In the genomic region with DNA sequence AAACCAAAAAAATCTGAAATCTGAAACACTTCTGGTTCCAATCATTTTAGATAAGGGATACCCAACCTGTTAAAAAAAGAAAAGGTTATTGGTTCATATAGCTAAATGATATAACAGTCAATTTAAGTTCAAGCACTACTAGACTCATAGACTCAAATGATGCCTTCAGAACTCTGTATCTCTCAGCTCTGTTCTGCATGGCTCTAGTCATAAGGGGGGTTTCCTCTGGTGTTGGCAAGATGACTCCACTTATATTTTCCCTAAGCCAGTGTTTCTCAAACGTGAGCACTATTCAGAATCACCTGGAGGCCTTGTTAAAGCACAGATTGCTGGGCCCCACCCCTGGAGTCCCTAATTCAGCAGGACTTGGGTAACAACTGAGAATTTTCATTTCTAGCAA, we compare ENCODE assay signal across 31 cellular contexts. TPM values are rescaled to one million over a fixed set of nuclear protein-coding genes. Genes with fewer than 3 reads are reported as not detected.
DNase-seq lines count a peak whose midpoint lies in the region; ATAC-seq, FAIRE-seq and TF ChIP-seq lines count a peak whose summit lies in the region.
"Had no signal": no experiment of that assay in that cellular context is flagged by ENCODE, and none has a peak within 500 bp of the region (broad histone marks: within the 10 kb centered on the region; RNA-seq: fewer than 3 reads in every experiment).

No MANE protein-coding gene starts in this region.

- CTCF ChIA-PET in activated CD4-positive, alpha-beta T cell treated with anti-CD3 and anti-CD28 coated beads for 36 hours (lab: Charles Lee), result interaction anchor here (0.5 to 1.5 kb wide), 7 partner anchors 8 to 801 kb away, joined by 3 to 6 read pairs (median 3); no protein-coding TSS in a partner anchor
- CTCF ChIA-PET in OCI-LY7 (lab: Charles Lee; ENCODE audit: unreplicated experiment), result no interaction called here

- no peak overlapping the region for H2BK12ac ChIP-seq in mesenchymal stem cell (ENCODE audit: low read length in 2 of 2)

- peaks cover 27% of the 10 kb centered on the region for H3K4me1 Mint-ChIP-seq in activated CD4-positive, alpha-beta T cell treated with anti-CD3 and anti-CD28 coated beads for 36 hours

- no peak overlapping the region for H4K8ac ChIP-seq in mesenchymal stem cell (ENCODE audit: low read length)

- POLR2A ChIA-PET in activated CD4-positive, alpha-beta T cell treated with anti-CD3 and anti-CD28 coated beads for 36 hours (lab: Charles Lee), result no interaction called here
- POLR2A ChIA-PET in OCI-LY7 (lab: Charles Lee), result interaction anchor here (1.2 kb wide), 1 partner anchor 42 kb away, joined by 4 read pairs; no protein-coding TSS in a partner anchor

- H2BK15ac ChIP-seq in mesenchymal stem cell (ENCODE audit: low read depth, poor library complexity, severe bottlenecking), result no peak overlapping the region

- no peak for TF ChIP-seq POLR2A in GM12892 (IDR thresholded peaks at IDR 0.05; ENCODE audit: low read depth, low read length)

- no peaks in the 10 kb centered on the region for H3K27me3 Mint-ChIP-seq in activated CD4-positive, alpha-beta T cell treated with anti-CD3 and anti-CD28 coated beads for 36 hours
- H3K27me3 Mint-ChIP-seq: activated CD4-positive, alpha-beta T cell treated with anti-CD3 and anti-CD28 coated beads, Interleukin-2, amount 10 ng/mL, durations not matched to agents 7 days and 5 days had no signal

- no peak overlapping the region for H3K9ac ChIP-seq in mesenchymal stem cell (ENCODE audit: low read length)
- H3K9ac ChIP-seq: parathyroid adenoma had no signal

- no peak overlapping the region for H4K91ac ChIP-seq in mesenchymal stem cell (ENCODE audit: low read length)

- TF ChIP-seq CTCF in OCI-LY7 (conservative IDR thresholded peaks at IDR 0.05; ENCODE audit: low read length), result no peak
- no peak for TF ChIP-seq CTCF in heart right ventricle (IDR thresholded peaks at IDR 0.05)

- ATAC-seq in activated CD4-positive, alpha-beta T cell treated with anti-CD3 and anti-CD28 coated beads for 36 hours, result peak; percentile 68
- ATAC-seq in HG02852 (IDR thresholded peaks at IDR 0.05; ENCODE audit: unreplicated experiment), result peak; percentile 49
- ATAC-seq in heart right ventricle, result no peak
- ATAC-seq: effector memory CD8-positive, alpha-beta T cell; left lung had no signal

- no peak overlapping the region for H3K27ac Mint-ChIP-seq in activated CD4-positive, alpha-beta T cell treated with anti-CD3 and anti-CD28 coated beads for 36 hours
- H3K27ac Mint-ChIP-seq: activated CD4-positive, alpha-beta T cell treated with anti-CD3 and anti-CD28 coated beads, Interleukin-2, amount 10 ng/mL, durations not matched to agents 7 days and 5 days; effector memory CD8-positive, alpha-beta T cell had no signal

- no peaks in the 10 kb centered on the region for H3K9me3 Mint-ChIP-seq in activated CD4-positive, alpha-beta T cell treated with anti-CD3 and anti-CD28 coated beads for 36 hours (ENCODE audit: low read depth)
- H3K9me3 Mint-ChIP-seq: activated CD4-positive, alpha-beta T cell treated with anti-CD3 and anti-CD28 coated beads, Interleukin-2, amount 10 ng/mL, durations not matched to agents 7 days and 5 days; effector memory CD8-positive, alpha-beta T cell had no signal

- no peaks in the 10 kb centered on the region for H3K79me2 ChIP-seq in OCI-LY7 (ENCODE audit: insufficient read depth, low read depth, low read length)
- H3K79me2 ChIP-seq: parathyroid adenoma had no signal

- H3K27ac ChIP-seq in mesenchymal stem cell (ENCODE audit: low read length, poor library complexity, severe bottlenecking) (no peak overlapping the region), OCI-LY7 (ENCODE audit: low read depth, low read length, poor library complexity, severe bottlenecking) (no peak overlapping the region), heart right ventricle (no peak overlapping the region)
- H3K27ac ChIP-seq: C4-2B, left lung, parathyroid adenoma, SJSA1, testis, VCaP had no signal

- no peaks in the 10 kb centered on the region for H3K9me2 ChIP-seq in OCI-LY7 (ENCODE audit: insufficient read depth, low read length)

- H3K79me1 ChIP-seq in mesenchymal stem cell (replicated peaks; ENCODE audit: low read length, poor library complexity, severe bottlenecking), result peaks cover 1% of the 10 kb centered on the region

- no peak overlapping the region for H3K18ac ChIP-seq in mesenchymal stem cell (ENCODE audit: low read depth in 1 of 2, low read length in 2 of 2)

- DNase-seq in activated CD4-positive, alpha-beta T cell treated with anti-CD3 and anti-CD28 coated beads for 36 hours, result no peak
- DNase-seq in activated CD4-positive, alpha-beta T cell treated with anti-CD3 and anti-CD28 coated beads, Interleukin-2, amount 50 U/mL, for 4 hours, result no peak
- no peak for DNase-seq in GM12892 (ENCODE audit: insufficient read length)
- no peak for DNase-seq in mesenchymal stem cell
- DNase-seq in OCI-LY7 (ENCODE audit: low spot score), result no peak
- DNase-seq in heart right ventricle, result no peak
- no peak for DNase-seq in NCI-H446 (lab: John Stamatoyannopoulos, UW)
- DNase-seq: 8988T; activated CD4-positive, alpha-beta T cell treated with anti-CD3 and anti-CD28 coated beads, Interleukin-2, amount 10 ng/mL, durations not matched to agents 7 days and 5 days; activated CD8-positive, alpha-beta memory T cell treated with anti-CD3 and anti-CD28 coated beads, Interleukin-2, amount 50 U/mL, for 4 hours; activated effector memory CD4-positive, alpha-beta T cell treated with anti-CD3 and anti-CD28 coated beads, Interleukin-2, amount 50 U/mL, for 16 hours; central memory CD4-positive, alpha-beta T cell; DND-41; effector memory CD8-positive, alpha-beta T cell; islet precursor cell; left lung; NCI-H1092; NCI-H1694; NCI-H2171; NCI-H510A treated with DMSO at 0.1 percent for 48 hours; retina; stimulated activated naive CD4-positive, alpha-beta T cell treated with Interleukin-2 at 50 U/mL for 16 hours; T-helper 9 cell; testis had no signal

- H2BK120ac ChIP-seq in mesenchymal stem cell (ENCODE audit: low read depth, low read length), result no peak overlapping the region

- peak overlapping the region; percentile 27 for H2AK5ac ChIP-seq in mesenchymal stem cell (ENCODE audit: low read length, severe bottlenecking)

- H3K23ac ChIP-seq in mesenchymal stem cell (ENCODE audit: low read length in 2 of 2), result no peak overlapping the region

- H3K4me3 Mint-ChIP-seq in activated CD4-positive, alpha-beta T cell treated with anti-CD3 and anti-CD28 coated beads for 36 hours, result no peak overlapping the region
- H3K4me3 Mint-ChIP-seq: activated CD4-positive, alpha-beta T cell treated with anti-CD3 and anti-CD28 coated beads, Interleukin-2, amount 10 ng/mL, durations not matched to agents 7 days and 5 days; effector memory CD8-positive, alpha-beta T cell had no signal

- H3K14ac ChIP-seq in mesenchymal stem cell (ENCODE audit: low read length in 2 of 2), result no peak overlapping the region

- H2AFZ ChIP-seq in mesenchymal stem cell (ENCODE audit: low read depth, low read length), result no peak overlapping the region
- H2AFZ ChIP-seq in OCI-LY7 (ENCODE audit: low read length), result no peak overlapping the region
- H2AFZ ChIP-seq: parathyroid adenoma had no signal

- H3K36me3 Mint-ChIP-seq in activated CD4-positive, alpha-beta T cell treated with anti-CD3 and anti-CD28 coated beads for 36 hours (ENCODE audit: low read depth), result no peaks in the 10 kb centered on the region

- H3K4me1 ChIP-seq in mesenchymal stem cell (ENCODE audit: control insufficient read depth, insufficient read depth, low read depth, low read length) (peaks cover 1% of the 10 kb centered on the region), OCI-LY7 (ENCODE audit: insufficient read depth, low read length, poor library complexity, severe bottlenecking) (no peaks in the 10 kb centered on the region), heart right ventricle (peaks cover 0 to 24% (median 11%) of the 10 kb centered on the region in 9 donors)
- H3K4me1 ChIP-seq: parathyroid adenoma, SJSA1, testis had no signal

- H3K36me3 ChIP-seq in mesenchymal stem cell (ENCODE audit: control insufficient read depth in 1 of 2, insufficient read depth in 2 of 2, low read depth in 1 of 2, low read length in 2 of 2) (no peaks in the 10 kb centered on the region), OCI-LY7 (ENCODE audit: insufficient read depth, low read length) (no peaks in the 10 kb centered on the region), heart right ventricle (no peaks in the 10 kb centered on the region)
- H3K36me3 ChIP-seq: HAP-1, left lung, SJSA1 had no signal

- WGBS in mesenchymal stem cell, result 36% methylated on average over 1 of the region's 1 CpG
- WGBS in heart right ventricle, 2 donors, result 39 to 59% methylated on average over 1 of the region's 1 CpG

- intact Hi-C loops in activated CD4-positive, alpha-beta T cell treated with anti-CD3 and anti-CD28 coated beads for 36 hours (cut with DNase I, micrococcal nuclease), result loop anchor here in 1 of 2 experiments (5.0 kb wide), 1 partner anchor 47 kb away; no protein-coding TSS in a partner anchor
- intact Hi-C loops in OCI-LY7 (cut with micrococcal nuclease; ENCODE audit: unreplicated experiment), result no loop called here
- intact Hi-C loops in heart right ventricle (cut with DNase I), result no loop called here

- no peaks in the 10 kb centered on the region for H3K9me3 ChIP-seq in mesenchymal stem cell (ENCODE audit: control insufficient read depth, low read length)
- H3K9me3 ChIP-seq in OCI-LY7 (ENCODE audit: low read length), result no peaks in the 10 kb centered on the region
- no peaks in the 10 kb centered on the region for H3K9me3 ChIP-seq in heart right ventricle
- H3K9me3 ChIP-seq: HAP-1, left lung, SJSA1, testis had no signal

- H2BK5ac ChIP-seq in mesenchymal stem cell (ENCODE audit: low read depth, low read length, poor library complexity, severe bottlenecking), result no peak overlapping the region

- no TSS peak for BruUV-seq in OCI-LY7 (replicated peaks; lab: Mats Ljungman, UMichigan)

- H3K27me3 ChIP-seq in mesenchymal stem cell (ENCODE audit: control insufficient read depth in 1 of 2, insufficient read depth in 1 of 2, low read length in 2 of 2) (no peaks in the 10 kb centered on the region), heart right ventricle (no peaks in the 10 kb centered on the region)
- H3K27me3 ChIP-seq: left lung, SJSA1, testis had no signal

- no peaks in the 10 kb centered on the region for H4K20me1 ChIP-seq in OCI-LY7 (ENCODE audit: insufficient read depth, low read length)

- H3K4me2 ChIP-seq in mesenchymal stem cell (ENCODE audit: low read length, poor library complexity, severe bottlenecking) (no peak overlapping the region), OCI-LY7 (ENCODE audit: low read length) (no peak overlapping the region)

- H3K4ac ChIP-seq in mesenchymal stem cell (ENCODE audit: low read depth in 1 of 2, low read length in 2 of 2), result no peak overlapping the region

- FAIRE-seq in GM12892 (lab: Jason Lieb, UNC), result peak; percentile 42
- FAIRE-seq: HTR-8/SVneo had no signal

- H3K4me3 ChIP-seq in mesenchymal stem cell (ENCODE audit: insufficient read depth in 1 of 2, low read depth in 1 of 2, low read length in 2 of 2) (no peak overlapping the region), OCI-LY7 (ENCODE audit: low read depth, low read length, poor library complexity, severe bottlenecking) (no peak overlapping the region), heart right ventricle (no peak overlapping the region)
- H3K4me3 ChIP-seq: HAP-1, left lung, SJSA1, testis had no signal

RNA-seq across cellular contexts. Expression of a gene that starts 11.5 kb away (rescaled TPM):
- 10 to 100 TPM; 35.0 to 48.0 TPM for total RNA-seq in activated CD4-positive, alpha-beta T cell treated with anti-CD3 and anti-CD28 coated beads for 36 hours
- 38.0 TPM for polyA plus RNA-seq in GM12892 (2012; ENCODE audit: missing spikeins)
- 60.2 TPM for polyA plus RNA-seq in mesenchymal stem cell (2013, experiment 1 of 2)
- 61.9 TPM for polyA plus RNA-seq in mesenchymal stem cell (2013, experiment 2 of 2)
- total RNA-seq in OCI-LY7 (2014; rRNA removed; shearing (Covaris generic)), result 0.60 TPM in 1 of 2 replicates, not detected in the other
- total RNA-seq in OCI-LY7 (2022), result not detected in 2 replicates
- total RNA-seq in heart right ventricle, result 100 to 1,000 TPM in 1 of 10 donors, 10 to 100 TPM in 9; 21.8 to 142 (median 52.9) TPM
- polyA plus RNA-seq in heart right ventricle, result 10 to 100 TPM; 20.8 to 26.0 TPM

Comparison
In these comparisons a context has a peak if more than half of its experiments do, and no peak if none do; other contexts are left out.
1. ATAC-seq: peak in activated CD4-positive, alpha-beta T cell treated with anti-CD3 and anti-CD28 coated beads for 36 hours (single experiment) and HG02852 (single experiment); none in heart right ventricle (0 of 8).
2. RNA of a gene that starts 11.5 kb away (total RNA-seq): 21.8 to 142 TPM in heart right ventricle and 35.0 to 48.0 TPM in activated CD4-positive, alpha-beta T cell treated with anti-CD3 and anti-CD28 coated beads for 36 hours; 0.60 TPM in OCI-LY7; every median in the first group is over 10 times any median in the second.